ENCODE assay signal across 10 cellular contexts in genomic region chr20:32672315-32672981, GRCh38. TPM values are rescaled to one million over a fixed set of nuclear protein-coding genes. Genes with fewer than 3 reads are reported as not detected.
DNase-seq lines count a peak whose midpoint lies in the region; ATAC-seq lines count a peak whose summit lies in the region.
"Had no signal": no experiment of that assay in that cellular context is flagged by ENCODE, and none has a peak within 500 bp of the region (broad histone marks: within the 10 kb centered on the region; RNA-seq: fewer than 3 reads in every experiment).

No MANE protein-coding gene starts in this region.

- H3K36me3 Mint-ChIP-seq in activated CD4-positive, alpha-beta T cell treated with anti-CD3 and anti-CD28 coated beads for 36 hours (ENCODE audit: low read depth) = no peaks in the 10 kb centered on the region
- no peaks in the 10 kb centered on the region for H3K36me3 Mint-ChIP-seq in activated naive CD8-positive, alpha-beta T cell
- H3K36me3 Mint-ChIP-seq in stimulated activated memory B cell treated with anti-CD40 and anti-IgM and Interleukin-4, amounts not matched to agents 10 μg/mL and 1 μg/mL and 100 μg/mL, for 72 hours = no peaks in the 10 kb centered on the region

- POLR2A ChIA-PET in activated CD4-positive, alpha-beta T cell treated with anti-CD3 and anti-CD28 coated beads for 36 hours (lab: Charles Lee) = no interaction called here

- no peak overlapping the region for H3K4me3 ChIP-seq in HUES48 (ENCODE audit: low read depth, low read length)

- ATAC-seq in activated CD4-positive, alpha-beta T cell treated with anti-CD3 and anti-CD28 coated beads for 36 hours = peak; percentile 21
- ATAC-seq in stimulated activated memory B cell treated with anti-CD40 and anti-IgM and Interleukin-4, amounts not matched to agents 10 μg/mL and 1 μg/mL and 100 μg/mL, for 72 hours = peak; percentile 17
- no peak for ATAC-seq in HG03439 (IDR thresholded peaks at IDR 0.05; ENCODE audit: unreplicated experiment)

- H3K4me1 Mint-ChIP-seq in activated CD4-positive, alpha-beta T cell treated with anti-CD3 and anti-CD28 coated beads for 36 hours = peaks cover 14% of the 10 kb centered on the region
- H3K4me1 Mint-ChIP-seq in activated naive CD8-positive, alpha-beta T cell (ENCODE audit: low read depth) = peaks cover 22% of the 10 kb centered on the region
- peaks cover 23% of the 10 kb centered on the region for H3K4me1 Mint-ChIP-seq in stimulated activated memory B cell treated with anti-CD40 and anti-IgM and Interleukin-4, amounts not matched to agents 10 μg/mL and 1 μg/mL and 100 μg/mL, for 72 hours

- H3K27ac Mint-ChIP-seq in activated CD4-positive, alpha-beta T cell treated with anti-CD3 and anti-CD28 coated beads for 36 hours = peak overlapping the region; percentile 74
- peak overlapping the region; percentile 86 for H3K27ac Mint-ChIP-seq in activated naive CD8-positive, alpha-beta T cell
- H3K27ac Mint-ChIP-seq in stimulated activated memory B cell treated with anti-CD40 and anti-IgM and Interleukin-4, amounts not matched to agents 10 μg/mL and 1 μg/mL and 100 μg/mL, for 72 hours = peak overlapping the region; percentile 84

- no peaks in the 10 kb centered on the region for H3K9me3 ChIP-seq in HUES48 (ENCODE audit: control insufficient read depth, insufficient read depth, low read length)

- intact Hi-C loops in activated CD4-positive, alpha-beta T cell treated with anti-CD3 and anti-CD28 coated beads for 36 hours (cut with DNase I, micrococcal nuclease) = loop anchor here (5.0 to 10.0 kb wide), 4 partner anchors 90 to 422 kb away; partner anchors contain the start of gene DNMT3B (in 1 of the 2)

- no peaks in the 10 kb centered on the region for H3K36me3 ChIP-seq in HUES48 (ENCODE audit: control insufficient read depth, insufficient read depth, low read length)

- peak overlapping the region; percentile 35 for H3K27ac ChIP-seq in HUES48 (ENCODE audit: low read depth, low read length)
- H3K27ac ChIP-seq: C4-2B, epithelial cell of prostate had no signal

- H3K9ac ChIP-seq in HUES48 (ENCODE audit: low read depth, low read length) = no peak overlapping the region

- DNase-seq in activated CD4-positive, alpha-beta T cell treated with anti-CD3 and anti-CD28 coated beads for 36 hours = peak; percentile 18
- no peak for DNase-seq in activated CD4-positive, alpha-beta T cell treated with anti-CD3 and anti-CD28 coated beads for 48 hours
- DNase-seq in stimulated activated CD4-positive, alpha-beta T cell treated with anti-CD3 and anti-CD28 coated beads, Interleukin-4, amount 100 ng/mL, for 1 hour = no peak
- no peak for DNase-seq in occipital lobe (lab: John Stamatoyannopoulos, UW)

- no peaks in the 10 kb centered on the region for H3K9me3 Mint-ChIP-seq in activated CD4-positive, alpha-beta T cell treated with anti-CD3 and anti-CD28 coated beads for 36 hours (ENCODE audit: low read depth)
- H3K9me3 Mint-ChIP-seq in activated naive CD8-positive, alpha-beta T cell (ENCODE audit: low read depth) = no peaks in the 10 kb centered on the region
- H3K9me3 Mint-ChIP-seq in stimulated activated memory B cell treated with anti-CD40 and anti-IgM and Interleukin-4, amounts not matched to agents 10 μg/mL and 1 μg/mL and 100 μg/mL, for 72 hours = no peaks in the 10 kb centered on the region

- H3K4me3 Mint-ChIP-seq in activated CD4-positive, alpha-beta T cell treated with anti-CD3 and anti-CD28 coated beads for 36 hours = no peak overlapping the region
- H3K4me3 Mint-ChIP-seq in activated naive CD8-positive, alpha-beta T cell = peak overlapping the region; percentile 42
- peak overlapping the region; percentile 29 for H3K4me3 Mint-ChIP-seq in stimulated activated memory B cell treated with anti-CD40 and anti-IgM and Interleukin-4, amounts not matched to agents 10 μg/mL and 1 μg/mL and 100 μg/mL, for 72 hours

- H3K27me3 Mint-ChIP-seq in activated CD4-positive, alpha-beta T cell treated with anti-CD3 and anti-CD28 coated beads for 36 hours = no peaks in the 10 kb centered on the region
- H3K27me3 Mint-ChIP-seq in activated naive CD8-positive, alpha-beta T cell = no peaks in the 10 kb centered on the region
- no peaks in the 10 kb centered on the region for H3K27me3 Mint-ChIP-seq in stimulated activated memory B cell treated with anti-CD40 and anti-IgM and Interleukin-4, amounts not matched to agents 10 μg/mL and 1 μg/mL and 100 μg/mL, for 72 hours

- H3K4me1 ChIP-seq in HUES48 (ENCODE audit: control insufficient read depth, insufficient read depth, low read length) = peaks cover 31% of the 10 kb centered on the region

- no peaks in the 10 kb centered on the region for H3K27me3 ChIP-seq in HUES48 (ENCODE audit: control insufficient read depth, insufficient read depth, low read length)

- CTCF ChIA-PET in activated CD4-positive, alpha-beta T cell treated with anti-CD3 and anti-CD28 coated beads for 36 hours (lab: Charles Lee) = interaction anchor here (0.9 to 7.9 kb wide), 12 partner anchors 8 to 161 kb away, joined by 3 to 192 read pairs (median 4); no protein-coding TSS in a partner anchor

RNA-seq across cellular contexts. Expression of gene C20orf203, which starts 1.3 kb away (rescaled TPM):
- not detected for total RNA-seq in activated CD4-positive, alpha-beta T cell treated with anti-CD3 and anti-CD28 coated beads for 36 hours
- 0.47 TPM for total RNA-seq in occipital lobe
